In the genomic region with DNA sequence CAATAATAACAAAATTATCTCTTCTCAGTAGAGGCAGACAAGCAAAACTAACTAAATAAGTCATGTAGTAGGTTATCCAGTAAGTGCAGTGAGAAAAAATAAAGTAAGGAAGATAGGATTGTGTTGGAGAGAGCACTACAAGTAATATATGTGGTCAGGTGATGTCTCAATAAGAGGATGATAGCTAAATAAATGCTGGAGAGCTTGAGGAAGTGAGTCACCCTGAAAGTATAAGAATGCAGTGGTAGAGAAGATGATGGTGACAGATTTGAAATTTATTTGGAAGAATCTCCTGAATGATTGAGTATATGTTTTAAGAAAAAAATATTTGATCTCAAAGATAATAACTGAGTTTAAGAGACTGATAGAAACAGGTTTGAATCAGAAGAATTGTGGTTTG, we compare ENCODE assay signal across 20 cellular contexts.
A peak's percentile ranks its signal among the peaks of the same experiment; 100 is the strongest.
DNase-seq lines count a peak whose midpoint lies in the region; ATAC-seq and TF ChIP-seq lines count a peak whose summit lies in the region.
"Had no signal": no experiment of that assay in that cellular context is flagged by ENCODE, and none has a peak within 500 bp of the region (broad histone marks: within the 10 kb centered on the region; RNA-seq: fewer than 3 reads in every experiment).

No MANE protein-coding gene starts in this region.

- H3K4me3 ChIP-seq in A673 (ENCODE audit: low read depth, low read length, poor library complexity, severe bottlenecking) (no peak overlapping the region), fibroblast of pulmonary artery (replicated peaks; ENCODE audit: low read depth, low read length) (no peak overlapping the region), mesendoderm (ENCODE audit: low read length) (no peak overlapping the region), testis (no peak overlapping the region)
- H3K4me3 ChIP-seq: BLaER1, PC-9, SJSA1 had no signal

- no peak overlapping the region for H3K9ac ChIP-seq in mesendoderm (ENCODE audit: low read length)
- H3K9ac ChIP-seq: BLaER1 had no signal

- H3K56ac ChIP-seq in mesendoderm (ENCODE audit: low read length): no peak overlapping the region

- no peak overlapping the region for H2BK120ac ChIP-seq in mesendoderm (ENCODE audit: low read depth, low read length)

- H3K36me3 ChIP-seq in A673 (ENCODE audit: insufficient read depth, low read length, poor library complexity, severe bottlenecking): no peaks in the 10 kb centered on the region
- H3K36me3 ChIP-seq in mesendoderm (ENCODE audit: control insufficient read depth, insufficient read depth, low read length): no peaks in the 10 kb centered on the region
- H3K36me3 ChIP-seq in testis (ENCODE audit: low read depth, missing control alignments): no peaks in the 10 kb centered on the region
- H3K36me3 ChIP-seq: BLaER1, SJSA1 had no signal

- no peak overlapping the region for H3K4me3 Mint-ChIP-seq in nephron progenitor cell
- H3K4me3 Mint-ChIP-seq: CD4-positive, alpha-beta T cell had no signal

- H3K27ac ChIP-seq in A673 (ENCODE audit: low read depth, low read length, poor library complexity, severe bottlenecking) (no peak overlapping the region), RWPE1 (no peak overlapping the region), mesendoderm (ENCODE audit: low read depth, low read length) (no peak overlapping the region), testis (no peak overlapping the region)
- H3K27ac ChIP-seq: BLaER1, PC-9, SJSA1 had no signal

- no peaks in the 10 kb centered on the region for H3K36me3 Mint-ChIP-seq in nephron progenitor cell (ENCODE audit: low read depth)

- no peak overlapping the region for H2BK5ac ChIP-seq in mesendoderm (ENCODE audit: low read length)

- no peaks in the 10 kb centered on the region for H3K79me2 ChIP-seq in mesendoderm (ENCODE audit: control insufficient read depth, insufficient read depth, low read length)

- H3K23ac ChIP-seq in mesendoderm (ENCODE audit: low read length): no peak overlapping the region

- H3K4me1 Mint-ChIP-seq in nephron progenitor cell: no peaks in the 10 kb centered on the region

- intact Hi-C loops in A673 (cut with micrococcal nuclease; ENCODE audit: unreplicated experiment): no loop called here
- intact Hi-C loops in testis (cut with DNase I; ENCODE audit: low total_unique reads): no loop called here

- H2AK5ac ChIP-seq in mesendoderm (ENCODE audit: low read length): no peak overlapping the region

- no peak overlapping the region for H3K4ac ChIP-seq in mesendoderm (ENCODE audit: low read depth, low read length)

- H4K8ac ChIP-seq in mesendoderm (ENCODE audit: low read depth, low read length): no peak overlapping the region

- no peak overlapping the region for H3K18ac ChIP-seq in mesendoderm (ENCODE audit: low read length)

- no peak for ATAC-seq in GM21576 (IDR thresholded peaks at IDR 0.05; ENCODE audit: unreplicated experiment)

- no peaks in the 10 kb centered on the region for H3K79me1 ChIP-seq in mesendoderm (ENCODE audit: low read length)

- POLR2A ChIA-PET in A673 (lab: Charles Lee; ENCODE audit: low non-redundant PET) (no interaction called here), RWPE1 (lab: Yijun Ruan, JAX; ENCODE audit: low non-redundant PET) (no interaction called here)

- H3K4me1 ChIP-seq in A673 (ENCODE audit: insufficient read depth, low read length, poor library complexity, severe bottlenecking): no peaks in the 10 kb centered on the region
- no peaks in the 10 kb centered on the region for H3K4me1 ChIP-seq in mesendoderm (ENCODE audit: control insufficient read depth, low read depth, low read length)
- H3K4me1 ChIP-seq in testis: no peaks in the 10 kb centered on the region
- H3K4me1 ChIP-seq: BLaER1, Caco-2, SJSA1 had no signal

- CTCF ChIA-PET in A673 (lab: Charles Lee) (no interaction called here), RWPE1 (lab: Yijun Ruan, JAX) (interaction anchor here (0.7 kb wide), 1 partner anchor 1556 kb away, joined by 7 read pairs; no protein-coding TSS in a partner anchor)

- no peaks in the 10 kb centered on the region for H3K9me3 ChIP-seq in A673 (ENCODE audit: low read depth, low read length, poor library complexity, severe bottlenecking)
- no peaks in the 10 kb centered on the region for H3K9me3 ChIP-seq in testis
- H3K9me3 ChIP-seq: BLaER1, Caco-2, SJSA1 had no signal

- no peak for TF ChIP-seq POLR2A in testis (IDR thresholded peaks at IDR 0.05)

- H3K9me3 Mint-ChIP-seq in nephron progenitor cell: no peaks in the 10 kb centered on the region

- no peaks in the 10 kb centered on the region for H3K27me3 Mint-ChIP-seq in nephron progenitor cell (ENCODE audit: low read depth, poor library complexity)
- H3K27me3 Mint-ChIP-seq: CD4-positive, alpha-beta T cell had no signal

- H2BK15ac ChIP-seq in mesendoderm (replicated peaks; ENCODE audit: low read depth): no peak overlapping the region

- no peak overlapping the region for H3K27ac Mint-ChIP-seq in nephron progenitor cell
- H3K27ac Mint-ChIP-seq: CD4-positive, alpha-beta T cell had no signal

- BruUV-seq in A673 (replicated peaks; lab: Mats Ljungman, UMichigan): no TSS peak

- H3K27me3 ChIP-seq in A673 (replicated peaks; ENCODE audit: insufficient read depth, low read depth, low read length, poor library complexity) (no peaks in the 10 kb centered on the region), mesendoderm (ENCODE audit: insufficient read depth, low read length, poor library complexity) (no peaks in the 10 kb centered on the region), testis (no peaks in the 10 kb centered on the region)
- H3K27me3 ChIP-seq: BLaER1, SJSA1 had no signal

- TF ChIP-seq CTCF in A673 (conservative IDR thresholded peaks at IDR 0.05; ENCODE audit: low read depth, low read length) (no peak), RWPE1 (conservative IDR thresholded peaks at IDR 0.05; ENCODE audit: low read depth) (no peak), fibroblast of pulmonary artery (IDR thresholded peaks at IDR 0.05; ENCODE audit: low read length, missing control alignments) (no peak), testis (IDR thresholded peaks at IDR 0.05) (no peak), nephron progenitor cell (IDR thresholded peaks at IDR 0.05) (no peak)

- no peak overlapping the region for H4K5ac ChIP-seq in mesendoderm (ENCODE audit: low read length)

- DNase-seq in A673 (ENCODE audit: low spot score): peak; percentile 4
- DNase-seq in HS-5 (ENCODE audit: low read depth): peak; percentile 6
- DNase-seq in RWPE1 (ENCODE audit: low spot score): peak; percentile 18
- DNase-seq in fibroblast of pulmonary artery (ENCODE audit: low read depth): peak; percentile 8
- no peak for DNase-seq in mesendoderm
- DNase-seq in testis: no peak
- no peak for DNase-seq in nephron progenitor cell
- DNase-seq: ACHN; Caco-2; CD4-positive, alpha-beta T cell; KBM-7; NCI-H1105; NCI-H2029 treated with DMSO at 0.1 percent for 48 hours; NCI-H2171 treated with DMSO at 0.1 percent for 48 hours; NCI-H526; PC-9; T-helper 2 cell had no signal

- H3K4me2 ChIP-seq in mesendoderm (ENCODE audit: low read length): no peak overlapping the region
- H3K4me2 ChIP-seq: BLaER1, PC-9 had no signal

Comparison
In these comparisons a context has a peak if more than half of its experiments do, and no peak if none do; other contexts are left out.
1. DNase-seq: peak in A673 (single experiment), HS-5 (single experiment), RWPE1 (single experiment) and fibroblast of pulmonary artery (single experiment); none in mesendoderm (single experiment), testis (single experiment) and nephron progenitor cell (single experiment).